ENCODE assay signal across 22 cellular contexts in genomic region chr11:113715882-113716625, GRCh38. TPM values are rescaled to one million over a fixed set of nuclear protein-coding genes. Genes with fewer than 3 reads are reported as not detected.
DNase-seq lines count a peak whose midpoint lies in the region; ATAC-seq and TF ChIP-seq lines count a peak whose summit lies in the region.
"Had no signal": no experiment of that assay in that cellular context is flagged by ENCODE, and none has a peak within 500 bp of the region (broad histone marks: within the 10 kb centered on the region; RNA-seq: fewer than 3 reads in every experiment).

No MANE protein-coding gene starts in this region.

- H3K9me3 Mint-ChIP-seq in CD8-positive, alpha-beta T cell: peaks cover 5% of the 10 kb centered on the region
- H3K9me3 Mint-ChIP-seq: HFFc6 had no signal

- no peaks in the 10 kb centered on the region for H3K79me2 ChIP-seq in Karpas-422 (ENCODE audit: low read length)

- H3K4me3 Mint-ChIP-seq in CD8-positive, alpha-beta T cell: no peak overlapping the region
- H3K4me3 Mint-ChIP-seq: CD8-positive, alpha-beta memory T cell; HFFc6 had no signal

- no peaks in the 10 kb centered on the region for H3K4me1 Mint-ChIP-seq in CD8-positive, alpha-beta T cell (ENCODE audit: low read depth)
- H3K4me1 Mint-ChIP-seq: CD8-positive, alpha-beta memory T cell had no signal

- H3K27ac ChIP-seq in dorsolateral prefrontal cortex (peak overlapping the region in 57 of 59 donors; percentile 37 to 99 (median 88)), gastrocnemius medialis (peak overlapping the region; percentile 43 to 94 (median 92)), Karpas-422 (ENCODE audit: low read length) (no peak overlapping the region)
- no peak overlapping the region for H3K27ac ChIP-seq in CD8-positive, alpha-beta T cell (ENCODE audit: low read depth, low read length)
- H3K27ac ChIP-seq: BLaER1 treated with 17β-estradiol and CSF1 and Interleukin-3, amounts not matched to agents 10 nM and 100 nM had no signal

- no peaks in the 10 kb centered on the region for H3K9me2 ChIP-seq in Karpas-422 (replicated peaks; ENCODE audit: insufficient read depth, low read length)

- peak; percentile 88 to 97 for ATAC-seq in gastrocnemius medialis
- no peak for ATAC-seq in CD8-positive, alpha-beta T cell
- ATAC-seq: HepG2, PC-3 had no signal

- TF ChIP-seq POLR2A in gastrocnemius medialis (IDR thresholded peaks at IDR 0.05): peak in 1 of 2 donors; percentile 45

- peaks cover 0 to 5% of the 10 kb centered on the region in 2 donors for H3K36me3 ChIP-seq in gastrocnemius medialis
- H3K36me3 ChIP-seq in Karpas-422 (ENCODE audit: insufficient read depth, low read length): no peaks in the 10 kb centered on the region
- H3K36me3 ChIP-seq in CD8-positive, alpha-beta T cell (ENCODE audit: insufficient read depth, low read length): no peaks in the 10 kb centered on the region

- CTCF ChIA-PET in CD8-positive, alpha-beta T cell (lab: Charles Lee): no interaction called here

- DNase-seq in DMS79 treated with DMSO at 0.1 percent for 48 hours (lab: John Stamatoyannopoulos, UW): peak; percentile 49
- peak in 3 of 10 donors; percentile 43 to 68 (median 43) for DNase-seq in dorsolateral prefrontal cortex
- DNase-seq in middle frontal gyrus (ENCODE audit: extremely low spot score, low spot score): peak; percentile 27
- peak; percentile 34 to 66 for DNase-seq in gastrocnemius medialis
- DNase-seq in NCI-H446 (lab: John Stamatoyannopoulos, UW): no peak
- no peak for DNase-seq in Karpas-422
- no peak for DNase-seq in CD8-positive, alpha-beta T cell
- no peak for DNase-seq in glomerular visceral epithelial cell (ENCODE audit: extremely low spot score)
- DNase-seq: CD8-positive, alpha-beta memory T cell; DMS53; H7; HFFc6; KG1; NCI-H1417; NCI-H187; NCI-H2107; NCI-H2227 treated with DMSO at 0.1 percent for 48 hours; NCI-H526; PC-3; RPMI8226 had no signal

- H3K9me3 ChIP-seq in gastrocnemius medialis (no peaks in the 10 kb centered on the region), Karpas-422 (ENCODE audit: low read length) (no peaks in the 10 kb centered on the region)
- no peaks in the 10 kb centered on the region for H3K9me3 ChIP-seq in CD8-positive, alpha-beta T cell (ENCODE audit: low read length)

- in situ Hi-C loops in gastrocnemius medialis (cut with MboI; ENCODE audit: low sequenced_read_pairs in 4 of 4): no loop called here

- H2AFZ ChIP-seq in Karpas-422 (ENCODE audit: low read length): no peak overlapping the region

- H3K4me3 ChIP-seq in dorsolateral prefrontal cortex (no peak overlapping the region), gastrocnemius medialis (no peak overlapping the region), Karpas-422 (ENCODE audit: low read length) (no peak overlapping the region)
- no peak overlapping the region for H3K4me3 ChIP-seq in CD8-positive, alpha-beta T cell (ENCODE audit: low read depth, low read length)
- H3K4me3 ChIP-seq: BLaER1 treated with 17β-estradiol and CSF1 and Interleukin-3, amounts not matched to agents 10 nM and 100 nM had no signal

- POLR2A ChIA-PET in CD8-positive, alpha-beta T cell (lab: Charles Lee): no interaction called here

- H3K27ac Mint-ChIP-seq in CD8-positive, alpha-beta T cell: no peak overlapping the region
- H3K27ac Mint-ChIP-seq: HFFc6 had no signal

- H3K27me3 ChIP-seq in dorsolateral prefrontal cortex: no peaks in the 10 kb centered on the region
- H3K27me3 ChIP-seq in gastrocnemius medialis: no peaks in the 10 kb centered on the region
- no peaks in the 10 kb centered on the region for H3K27me3 ChIP-seq in Karpas-422 (ENCODE audit: low read length)
- H3K27me3 ChIP-seq in CD8-positive, alpha-beta T cell (ENCODE audit: insufficient read depth, low read length): no peaks in the 10 kb centered on the region
- H3K27me3 ChIP-seq: BLaER1 treated with 17β-estradiol and CSF1 and Interleukin-3, amounts not matched to agents 10 nM and 100 nM had no signal

- H3K4me2 ChIP-seq in Karpas-422 (ENCODE audit: low read depth, low read length, poor library complexity, severe bottlenecking): no peak overlapping the region
- H3K4me2 ChIP-seq: BLaER1 treated with 17β-estradiol and CSF1 and Interleukin-3, amounts not matched to agents 10 nM and 100 nM had no signal

- TF ChIP-seq CTCF in dorsolateral prefrontal cortex (IDR thresholded peaks at IDR 0.05 in 54 of 56, conservative IDR thresholded peaks at IDR 0.05 in 2 of 56; ENCODE audit: low read depth in 1 of 56, partially characterized antibody in 56 of 56) (peak in 1 of 56 donors; percentile 7), gastrocnemius medialis (IDR thresholded peaks at IDR 0.05 in 4 of 5, conservative IDR thresholded peaks at IDR 0.05 in 1 of 5) (no peak)
- no peak for TF ChIP-seq CTCF in CD8-positive, alpha-beta T cell (IDR thresholded peaks at IDR 0.05)

- H3K36me3 Mint-ChIP-seq in CD8-positive, alpha-beta T cell: peaks cover 45% of the 10 kb centered on the region

- intact Hi-C loops in dorsolateral prefrontal cortex (cut with DNase I) (no loop called here), gastrocnemius medialis (cut with DNase I; ENCODE audit: low total_unique reads) (no loop called here)
- intact Hi-C loops in CD8-positive, alpha-beta T cell (cut with DNase I, micrococcal nuclease): no loop called here

- H3K27me3 Mint-ChIP-seq in CD8-positive, alpha-beta T cell (ENCODE audit: low read depth): no peaks in the 10 kb centered on the region
- H3K27me3 Mint-ChIP-seq: CD8-positive, alpha-beta memory T cell had no signal

- no peak overlapping the region for H3K9ac ChIP-seq in Karpas-422 (ENCODE audit: low read length)
- H3K9ac ChIP-seq: BLaER1 treated with 17β-estradiol and CSF1 and Interleukin-3, amounts not matched to agents 10 nM and 100 nM had no signal

- peaks cover 11 to 37% of the 10 kb centered on the region in 2 donors for H3K4me1 ChIP-seq in gastrocnemius medialis
- no peaks in the 10 kb centered on the region for H3K4me1 ChIP-seq in Karpas-422 (ENCODE audit: low read length)
- H3K4me1 ChIP-seq in CD8-positive, alpha-beta T cell (ENCODE audit: insufficient read depth, low read length): no peaks in the 10 kb centered on the region
- H3K4me1 ChIP-seq: BLaER1 treated with 17β-estradiol and CSF1 and Interleukin-3, amounts not matched to agents 10 nM and 100 nM had no signal

- H4K20me1 ChIP-seq in Karpas-422 (ENCODE audit: insufficient read depth, low read depth, low read length): no peaks in the 10 kb centered on the region
- H4K20me1 ChIP-seq: BLaER1 treated with 17β-estradiol and CSF1 and Interleukin-3, amounts not matched to agents 10 nM and 100 nM had no signal

RNA-seq across cellular contexts. Expression of gene TMPRSS5, which starts 9.9 kb away (rescaled TPM):
- total RNA-seq in dorsolateral prefrontal cortex (100 to 1,000 TPM in 2 of 120 experiments, 10 to 100 TPM in 103, 1 to 10 TPM in 15; 5.8 to 117 (median 15.1) TPM), gastrocnemius medialis (under 1 TPM in 3 of 4 donors, not detected in 1; 0.24 to 0.61 (median 0.36) TPM)
- total RNA-seq in Karpas-422 (2014; rRNA removed; shearing (Covaris generic); ENCODE audit: low replicate concordance): 0.19 TPM in 1 of 2 replicates, not detected in the other
- total RNA-seq in CD8-positive, alpha-beta T cell: 1 to 10 TPM in 1 of 2 experiments, under 1 TPM in 1; 0.86 to 1.6 TPM

RNA-seq across cellular contexts. Expression of gene ZW10, which starts 57.4 kb away (rescaled TPM):
- total RNA-seq in dorsolateral prefrontal cortex: 10 to 100 TPM in 118 of 120 experiments, 1 to 10 TPM in 2; 8.4 to 21.0 (median 13.8) TPM
- total RNA-seq in gastrocnemius medialis: 10 to 100 TPM; 17.3 to 24.3 (median 20.2) TPM
- 6.3 and 11.4 TPM in 2 replicates for total RNA-seq in Karpas-422 (2014; rRNA removed; shearing (Covaris generic); ENCODE audit: low replicate concordance)
- total RNA-seq in CD8-positive, alpha-beta T cell: 1 to 10 TPM; 2.6 to 2.8 TPM

Comparison
In these comparisons a context has a peak if more than half of its experiments do, and no peak if none do; other contexts are left out.
1. DNase-seq: peak in DMS79 treated with DMSO at 0.1 percent for 48 hours (single experiment), middle frontal gyrus (single experiment) and gastrocnemius medialis (2 of 2); none in NCI-H446 (0 of 2), Karpas-422 (single experiment), CD8-positive, alpha-beta T cell (0 of 7) and glomerular visceral epithelial cell (single experiment).
2. H3K27ac ChIP-seq: peak in dorsolateral prefrontal cortex (57 of 59) and gastrocnemius medialis (4 of 4); none in Karpas-422 (single experiment) and CD8-positive, alpha-beta T cell (single experiment).